In the genomic region with DNA sequence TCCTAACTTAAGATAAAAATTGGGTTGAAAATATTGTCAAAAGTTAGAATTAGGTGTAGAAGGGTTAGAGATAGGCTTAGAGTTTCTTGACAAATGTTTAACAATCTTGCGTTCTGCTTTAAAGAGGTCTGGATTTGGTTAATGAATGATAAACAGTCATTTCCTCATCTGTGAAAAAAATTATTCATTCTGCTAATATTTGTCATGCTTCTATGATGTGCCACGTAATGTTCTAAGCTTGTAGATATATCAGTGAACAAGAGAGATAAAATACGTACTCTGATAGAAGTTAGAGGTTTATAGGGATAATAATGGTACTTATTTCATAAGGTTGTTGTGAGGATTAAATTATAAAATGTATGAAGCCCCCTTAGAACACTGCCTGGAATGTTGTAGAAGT, we compare ENCODE assay signal across 16 cellular contexts.
DNase-seq lines count a peak whose midpoint lies in the region; ATAC-seq, FAIRE-seq and TF ChIP-seq lines count a peak whose summit lies in the region.
"Had no signal": no experiment of that assay in that cellular context is flagged by ENCODE, and none has a peak within 500 bp of the region (broad histone marks: within the 10 kb centered on the region; RNA-seq: fewer than 3 reads in every experiment).

No MANE protein-coding gene starts in this region.

- no peak overlapping the region for H3K4me3 Mint-ChIP-seq in astrocyte (ENCODE audit: unreplicated experiment)
- H3K4me3 Mint-ChIP-seq: activated CD4-positive, alpha-beta T cell treated with anti-CD3 and anti-CD28 coated beads, Interleukin-2, amount 10 ng/mL, durations not matched to agents 7 days and 5 days had no signal

- no peaks in the 10 kb centered on the region for H3K27me3 Mint-ChIP-seq in astrocyte (ENCODE audit: low read depth, unreplicated experiment)
- H3K27me3 Mint-ChIP-seq: activated CD4-positive, alpha-beta T cell treated with anti-CD3 and anti-CD28 coated beads, Interleukin-2, amount 10 ng/mL, durations not matched to agents 7 days and 5 days had no signal

- no peaks in the 10 kb centered on the region for H3K27me3 ChIP-seq in GM23248 (replicated peaks; ENCODE audit: insufficient read depth)
- H3K27me3 ChIP-seq in astrocyte (ENCODE audit: insufficient read depth, low read length): no peaks in the 10 kb centered on the region
- no peaks in the 10 kb centered on the region for H3K27me3 ChIP-seq in transverse colon
- H3K27me3 ChIP-seq: BLaER1 treated with 17β-estradiol and CSF1 and Interleukin-3, amounts not matched to agents 10 nM and 100 nM; ovary; uterus had no signal

- ATAC-seq in GM21447 (IDR thresholded peaks at IDR 0.05; ENCODE audit: unreplicated experiment): no peak
- ATAC-seq: lower lobe of right lung had no signal

- in situ Hi-C loops in GM23248 (cut with MboI): no loop called here
- in situ Hi-C loops in transverse colon (cut with MboI; ENCODE audit: low pct_ligation_motif_present in 1 of 4, low pct_unique_long_range_greater_than_20kb in 1 of 4, low sequenced_read_pairs in 3 of 4): no loop called here

- no peak for TF ChIP-seq POLR2A in transverse colon (IDR thresholded peaks at IDR 0.05)

- H3K4me2 ChIP-seq in GM23248 (ENCODE audit: unreplicated experiment) (peak overlapping the region; percentile 73), astrocyte (ENCODE audit: low read length) (peak overlapping the region; percentile 53)
- H3K4me2 ChIP-seq: BLaER1 treated with 17β-estradiol and CSF1 and Interleukin-3, amounts not matched to agents 10 nM and 100 nM had no signal

- peak; percentile 34 for FAIRE-seq in astrocyte (lab: Jason Lieb, UNC)
- FAIRE-seq: endometrium had no signal

- H3K4me1 ChIP-seq in GM23248 (ENCODE audit: insufficient read depth): peaks cover 17% of the 10 kb centered on the region
- H3K4me1 ChIP-seq in astrocyte (ENCODE audit: insufficient read depth, low read length): no peaks in the 10 kb centered on the region
- H3K4me1 ChIP-seq in transverse colon: peaks cover 0 to 22% (median 4%) of the 10 kb centered on the region in 4 donors
- H3K4me1 ChIP-seq: BLaER1 treated with 17β-estradiol and CSF1 and Interleukin-3, amounts not matched to agents 10 nM and 100 nM; lower lobe of right lung; uterus had no signal

- intact Hi-C loops in transverse colon (cut with DNase I; ENCODE audit: low total_unique reads): no loop called here

- TF ChIP-seq EP300 in transverse colon (IDR thresholded peaks at IDR 0.05; ENCODE audit: low read depth): no peak

- H3K9me3 Mint-ChIP-seq in astrocyte (ENCODE audit: unreplicated experiment): no peaks in the 10 kb centered on the region
- H3K9me3 Mint-ChIP-seq: activated CD4-positive, alpha-beta T cell treated with anti-CD3 and anti-CD28 coated beads, Interleukin-2, amount 10 ng/mL, durations not matched to agents 7 days and 5 days had no signal

- H3K36me3 ChIP-seq in GM23248 (ENCODE audit: low read depth): no peaks in the 10 kb centered on the region
- H3K36me3 ChIP-seq in astrocyte (ENCODE audit: insufficient read depth, low read length): no peaks in the 10 kb centered on the region
- no peaks in the 10 kb centered on the region for H3K36me3 ChIP-seq in transverse colon
- H3K36me3 ChIP-seq: BLaER1 treated with 17β-estradiol and CSF1 and Interleukin-3, amounts not matched to agents 10 nM and 100 nM; lower lobe of right lung; ovary; uterus had no signal

- no peaks in the 10 kb centered on the region for H3K36me3 Mint-ChIP-seq in astrocyte (ENCODE audit: low read depth, unreplicated experiment)

- peak overlapping the region; percentile 74 for H2AFZ ChIP-seq in GM23248
- H2AFZ ChIP-seq in astrocyte (ENCODE audit: low read depth, low read length): no peak overlapping the region

- WGBS in GM23248 (ENCODE audit: low coverage in 1 of 2, low lambda C conversion rate in 2 of 2, missing lambda C conversion rate in 2 of 2), 2 experiments: 6% methylated on average over 3 of the region's 3 CpGs
- 26 to 31% methylated on average over 3 of the region's 3 CpGs for WGBS in transverse colon (ENCODE audit: low coverage in 1 of 2), 2 donors

- H3K79me2 ChIP-seq in GM23248 (ENCODE audit: insufficient read depth) (no peaks in the 10 kb centered on the region), astrocyte (ENCODE audit: insufficient read depth, low read length) (no peaks in the 10 kb centered on the region)

- H3K4me3 ChIP-seq in GM23248 (peak overlapping the region; percentile 50), astrocyte (ENCODE audit: insufficient read depth, low read depth, low read length) (no peak overlapping the region), transverse colon (no peak overlapping the region)
- H3K4me3 ChIP-seq: BLaER1 treated with 17β-estradiol and CSF1 and Interleukin-3, amounts not matched to agents 10 nM and 100 nM; lower lobe of right lung; ovary; uterus had no signal

- peak; percentile 72 for DNase-seq in GM23248
- DNase-seq in astrocyte (ENCODE audit: low read depth): no peak
- peak; percentile 2 for DNase-seq in hepatic stellate cell (ENCODE audit: low spot score)
- no peak for DNase-seq in transverse colon
- no peak for DNase-seq in dermis blood vessel endothelial cell
- no peak for DNase-seq in islet precursor cell
- DNase-seq: activated CD4-positive, alpha-beta T cell treated with anti-CD3 and anti-CD28 coated beads, Interleukin-2, amount 10 ng/mL, durations not matched to agents 7 days and 5 days; aorta; lower lobe of right lung; NCI-H226; ovary; stimulated activated CD4-positive, alpha-beta T cell treated with anti-CD3 and anti-CD28 coated beads, Interleukin-4, amount 100 ng/mL, for 1 hour; uterus had no signal

- H3K9me3 ChIP-seq in GM23248 (ENCODE audit: low read depth): no peaks in the 10 kb centered on the region
- H3K9me3 ChIP-seq in astrocyte (ENCODE audit: insufficient read depth, low read depth, low read length): no peaks in the 10 kb centered on the region
- peaks cover 0 to 7% of the 10 kb centered on the region in 2 donors for H3K9me3 ChIP-seq in transverse colon
- H3K9me3 ChIP-seq: BLaER1 treated with 17β-estradiol and CSF1 and Interleukin-3, amounts not matched to agents 10 nM and 100 nM; ovary; uterus had no signal

- H3K27ac Mint-ChIP-seq in astrocyte (ENCODE audit: unreplicated experiment): no peak overlapping the region
- H3K27ac Mint-ChIP-seq: activated CD4-positive, alpha-beta T cell treated with anti-CD3 and anti-CD28 coated beads, Interleukin-2, amount 10 ng/mL, durations not matched to agents 7 days and 5 days had no signal

- H3F3A ChIP-seq in GM23248 (ENCODE audit: insufficient read depth): peaks cover 4% of the 10 kb centered on the region; the same call in 1 of the 2 replicates

- H4K20me1 ChIP-seq in GM23248 (ENCODE audit: insufficient read depth) (no peaks in the 10 kb centered on the region), astrocyte (ENCODE audit: insufficient read depth, low read length) (no peaks in the 10 kb centered on the region)
- H4K20me1 ChIP-seq: BLaER1 treated with 17β-estradiol and CSF1 and Interleukin-3, amounts not matched to agents 10 nM and 100 nM had no signal

- no peaks in the 10 kb centered on the region for H3K9me2 ChIP-seq in GM23248 (ENCODE audit: insufficient read depth)

- H3K9ac ChIP-seq in GM23248 (peak overlapping the region; percentile 36; the same call in 1 of the 2 replicates), astrocyte (ENCODE audit: low read length) (no peak overlapping the region)
- H3K9ac ChIP-seq: BLaER1 treated with 17β-estradiol and CSF1 and Interleukin-3, amounts not matched to agents 10 nM and 100 nM had no signal

- peak overlapping the region; percentile 40 for H3K27ac ChIP-seq in GM23248
- no peak overlapping the region for H3K27ac ChIP-seq in astrocyte (ENCODE audit: low read depth, low read length)
- H3K27ac ChIP-seq in transverse colon: peak overlapping the region in 3 of 4 donors; percentile 29 to 65 (median 33)
- H3K27ac ChIP-seq: BLaER1 treated with 17β-estradiol and CSF1 and Interleukin-3, amounts not matched to agents 10 nM and 100 nM; lower lobe of right lung; ovary; uterus had no signal

- no peaks in the 10 kb centered on the region for H3K4me1 Mint-ChIP-seq in astrocyte (ENCODE audit: low read depth, unreplicated experiment)
- H3K4me1 Mint-ChIP-seq: activated CD4-positive, alpha-beta T cell treated with anti-CD3 and anti-CD28 coated beads, Interleukin-2, amount 10 ng/mL, durations not matched to agents 7 days and 5 days had no signal

- TF ChIP-seq CTCF in astrocyte (IDR thresholded peaks at IDR 0.05; ENCODE audit: insufficient read depth, low read depth, low read length): no peak
- TF ChIP-seq CTCF in transverse colon (IDR thresholded peaks at IDR 0.05): no peak

Comparison
In these comparisons a context has a peak if more than half of its experiments do, and no peak if none do; other contexts are left out.
1. DNase-seq: peak in GM23248 (single experiment) and hepatic stellate cell (single experiment); none in astrocyte (single experiment), transverse colon (single experiment), dermis blood vessel endothelial cell (single experiment) and islet precursor cell (single experiment).